In genomic region chr22:42343551-42344081, GRCh38 we compare ENCODE assay signal across 8 cellular contexts.
DNase-seq lines count a peak whose midpoint lies in the region; ATAC-seq and TF ChIP-seq lines count a peak whose summit lies in the region.

No MANE protein-coding gene starts in this region.

- H3K9me3 ChIP-seq in esophagus muscularis mucosa, result no peaks in the 10 kb centered on the region

- H3K36me3 ChIP-seq in esophagus muscularis mucosa, result no peaks in the 10 kb centered on the region

- no peak for TF ChIP-seq EP300 in esophagus muscularis mucosa (IDR thresholded peaks at IDR 0.05)

- peak; percentile 46 for DNase-seq in NCI-H146 (lab: John Stamatoyannopoulos, UW)
- DNase-seq in NCI-H146 treated with DMSO at 0.1 percent for 48 hours (lab: John Stamatoyannopoulos, UW; ENCODE audit: unreplicated experiment), result no peak
- peak; percentile 69 for DNase-seq in NCI-H2171 (lab: John Stamatoyannopoulos, UW)
- DNase-seq in esophagus muscularis mucosa (ENCODE audit: extremely low spot score), result no peak
- no peak for DNase-seq in SIG-M5 (lab: John Stamatoyannopoulos, UW)
- DNase-seq in dermis blood vessel endothelial cell, result no peak

- intact Hi-C loops in esophagus muscularis mucosa (cut with DNase I), result loop anchor here (2.0 kb wide), 1 partner anchor 25 kb away; no protein-coding TSS in a partner anchor

- no peak for TF ChIP-seq POLR2A in esophagus muscularis mucosa (IDR thresholded peaks at IDR 0.05; ENCODE audit: low read depth)

- no CpG with 5 or more reads among the region's 93 CpGs for WGBS in esophagus muscularis mucosa

- H3K4me1 ChIP-seq in esophagus muscularis mucosa, result peaks cover 4 to 49% (median 42%) of the 10 kb centered on the region in 4 donors

- H3K4me3 ChIP-seq in esophagus muscularis mucosa, result peak overlapping the region; percentile 54 to 68 (median 58)
- H3K4me3 ChIP-seq in skin epidermis, result peak overlapping the region; percentile 6 to 50 (median 28)

- no peak for ATAC-seq in GM21737 (IDR thresholded peaks at IDR 0.05; ENCODE audit: unreplicated experiment)

- H3K27me3 ChIP-seq in esophagus muscularis mucosa, result no peaks in the 10 kb centered on the region

- TF ChIP-seq CTCF in esophagus muscularis mucosa (IDR thresholded peaks at IDR 0.05), result no peak

- H3K27ac ChIP-seq in esophagus muscularis mucosa (replicated peaks in 1 of 4), result peak overlapping the region; percentile 80 to 89 (median 83)
- H3K27ac ChIP-seq in skin epidermis, result peak overlapping the region in 12 of 21 experiments; percentile 24 to 74 (median 54)

Comparison
In these comparisons a context has a peak if more than half of its experiments do, and no peak if none do; other contexts are left out.
1. DNase-seq: peak in NCI-H146 (single experiment) and NCI-H2171 (single experiment); none in NCI-H146 treated with DMSO at 0.1 percent for 48 hours (single experiment), esophagus muscularis mucosa (single experiment), SIG-M5 (single experiment) and dermis blood vessel endothelial cell (single experiment).